ENCODE assay signal across 12 cellular contexts in the genomic region with DNA sequence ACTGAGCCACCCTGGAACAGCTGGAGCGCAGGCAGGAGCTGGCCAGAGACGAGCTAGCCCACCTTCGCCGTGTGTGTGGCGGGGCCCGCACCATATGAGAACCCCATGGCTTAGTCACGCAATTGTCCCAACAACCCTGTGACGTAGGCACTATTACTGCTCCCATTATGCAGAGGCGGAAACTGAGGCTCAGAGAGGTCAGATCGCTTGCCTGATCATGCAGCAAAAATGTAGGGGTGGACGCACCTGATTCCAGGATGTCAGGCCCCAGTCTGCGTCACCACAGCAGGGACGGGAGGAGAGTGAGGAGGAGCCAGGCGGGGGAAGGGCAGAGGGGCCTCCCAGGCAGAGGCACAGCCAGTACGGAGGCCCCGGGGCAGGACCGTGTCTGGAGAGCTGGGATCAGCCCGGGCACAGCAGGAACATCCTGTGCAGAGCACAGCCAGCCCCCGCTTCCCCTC. TPM values are rescaled to one million over a fixed set of nuclear protein-coding genes. Genes with fewer than 3 reads are reported as not detected.
DNase-seq lines count a peak whose midpoint lies in the region; ATAC-seq, FAIRE-seq and TF ChIP-seq lines count a peak whose summit lies in the region.
"Had no signal": no experiment of that assay in that cellular context is flagged by ENCODE, and none has a peak within 500 bp of the region (broad histone marks: within the 10 kb centered on the region; RNA-seq: fewer than 3 reads in every experiment).

No MANE protein-coding gene starts in this region.

- H3K9me3 ChIP-seq in HUES64 (ENCODE audit: insufficient read depth, low read depth, low read length) (peaks cover 11% of the 10 kb centered on the region), endothelial cell of umbilical vein (replicated peaks; ENCODE audit: control insufficient read depth, insufficient read depth, low read length) (no peaks in the 10 kb centered on the region), HepG2 (ENCODE audit: low read length) (peaks cover 9% of the 10 kb centered on the region; the same call in 1 of the 2 replicates), tibial artery (no peaks in the 10 kb centered on the region)

- TF ChIP-seq POLR2A in endothelial cell of umbilical vein (IDR thresholded peaks at IDR 0.05; ENCODE audit: low read depth, low read length): no peak
- TF ChIP-seq POLR2A in HepG2 (IDR thresholded peaks at IDR 0.05; ENCODE audit: insufficient read depth in 1 of 2, low read depth in 2 of 2, low read length in 2 of 2): no peak

- WGBS in HUES64: 40% methylated on average over 19 of the region's 19 CpGs
- 98% methylated on average over 18 of the region's 19 CpGs for WGBS in HepG2 (ENCODE audit: low lambda C conversion rate)

- H3K9ac ChIP-seq in HUES64 (ENCODE audit: low read depth, low read length) (0 out of 2 replicates have a peak overlapping the region, but pooled peaks have one; percentile 4), endothelial cell of umbilical vein (replicated peaks; ENCODE audit: extremely low read depth, insufficient read depth, low read length) (peak overlapping the region; percentile 51), HepG2 (ENCODE audit: insufficient read depth, low read depth, low read length) (no peak overlapping the region)

- H3K4me3 ChIP-seq in HUES64 (ENCODE audit: low read length) (no peak overlapping the region), endothelial cell of umbilical vein (replicated peaks in 1 of 3; ENCODE audit: insufficient read depth in 1 of 3, low read depth in 1 of 3, low read length in 3 of 3) (no peak overlapping the region), HepG2 (replicated peaks in 1 of 3; ENCODE audit: insufficient read depth in 1 of 3, low read depth in 2 of 3, low read length in 3 of 3) (no peak overlapping the region), tibial artery (no peak overlapping the region)

- ATAC-seq in HepG2: no peak
- no peak for ATAC-seq in GM21529 (IDR thresholded peaks at IDR 0.05; ENCODE audit: unreplicated experiment)
- no peak for ATAC-seq in HG02970 (IDR thresholded peaks at IDR 0.05; ENCODE audit: low FRiP score, unreplicated experiment)

- BruUV-seq in endothelial cell of umbilical vein (replicated peaks; lab: Mats Ljungman, UMichigan) (no TSS peak), HepG2 (replicated peaks; lab: Mats Ljungman, UMichigan) (no TSS peak)

- TF ChIP-seq CTCF in endothelial cell of umbilical vein (IDR thresholded peaks at IDR 0.05; ENCODE audit: extremely low read depth in 1 of 2, insufficient read depth in 1 of 2, low read depth in 1 of 2, low read length in 2 of 2) (no peak), HepG2 (CRISPR knock-in tag; IDR thresholded peaks at IDR 0.05) (no peak), tibial artery (IDR thresholded peaks at IDR 0.05) (no peak)

- H3K79me2 ChIP-seq in endothelial cell of umbilical vein (ENCODE audit: control insufficient read depth, insufficient read depth, low read length) (peaks cover 14% of the 10 kb centered on the region), HepG2 (ENCODE audit: insufficient read depth, low read length) (no peaks in the 10 kb centered on the region)

- H3K27ac ChIP-seq in HUES64 (ENCODE audit: low read depth, low read length) (peak overlapping the region; percentile 87), endothelial cell of umbilical vein (ENCODE audit: insufficient read depth, low read depth, low read length) (peak overlapping the region; percentile 90), HepG2 (ENCODE audit: extremely low read length, insufficient read depth, low read length) (no peak overlapping the region), tibial artery (peak overlapping the region; percentile 20 to 48)

- DNase-seq in endothelial cell of umbilical vein (ENCODE audit: low read depth, low spot score) (peak; percentile 92), HepG2 (ENCODE audit: low spot score) (no peak), tibial artery (no peak), dedifferentiated amniotic fluid mesenchymal stem cell (ENCODE audit: extremely low spot score) (no peak)
- DNase-seq: effector CD8-positive, alpha-beta T cell; GF-D8; T1000 had no signal

- no peaks in the 10 kb centered on the region for H3K9me1 ChIP-seq in endothelial cell of umbilical vein (replicated peaks; ENCODE audit: control insufficient read depth, extremely low read depth, insufficient read depth, low read length)

- H3K27me3 ChIP-seq in HUES64 (ENCODE audit: insufficient read depth, low read length) (no peaks in the 10 kb centered on the region), endothelial cell of umbilical vein (ENCODE audit: control insufficient read depth in 2 of 2, insufficient read depth in 2 of 2, low read length in 2 of 2) (no peaks in the 10 kb centered on the region), HepG2 (ENCODE audit: control insufficient read depth in 1 of 2, insufficient read depth in 2 of 2, low read length in 2 of 2) (no peaks in the 10 kb centered on the region), tibial artery (no peaks in the 10 kb centered on the region)

- in situ Hi-C loops in HepG2 (cut with HindIII; ENCODE audit: extremely low pct_ligation_motif_present, low pct_unique_long_range_greater_than_20kb): no loop called here

- dilution Hi-C loops in endothelial cell of umbilical vein (cut with MboI; ENCODE audit: extremely low pct_ligation_motif_present, low sequenced_read_pairs): no loop called here

- TF ChIP-seq RAD21 in HepG2 (CRISPR knock-in tag; IDR thresholded peaks at IDR 0.05): no peak

- H3K4me1 ChIP-seq in HUES64 (ENCODE audit: insufficient read depth, low read length): peaks cover 18% of the 10 kb centered on the region
- H3K4me1 ChIP-seq in endothelial cell of umbilical vein (ENCODE audit: control insufficient read depth, extremely low read depth, insufficient read depth, low read length): peaks cover 15% of the 10 kb centered on the region
- peaks cover 12% of the 10 kb centered on the region for H3K4me1 ChIP-seq in HepG2 (ENCODE audit: insufficient read depth, low read length)
- peaks cover 0 to 69% (median 33%) of the 10 kb centered on the region in 4 donors for H3K4me1 ChIP-seq in tibial artery

- intact Hi-C loops in endothelial cell of umbilical vein (cut with micrococcal nuclease): loop anchor here (1.0 kb wide), 2 partner anchors 12 to 16 kb away; no protein-coding TSS in a partner anchor
- intact Hi-C loops in HepG2 (cut with micrococcal nuclease; ENCODE audit: unreplicated experiment): no loop called here
- intact Hi-C loops in tibial artery (cut with DNase I; ENCODE audit: low total_unique reads): no loop called here

- POLR2A ChIA-PET in endothelial cell of umbilical vein (lab: Charles Lee) (interaction anchor here (1.2 to 1.4 kb wide), 2 partner anchors 12 to 14 kb away, joined by 6 to 8 read pairs; no protein-coding TSS in a partner anchor), HepG2 (lab: Yijun Ruan, JAX) (no interaction called here)

- no peak overlapping the region for H2AFZ ChIP-seq in endothelial cell of umbilical vein (ENCODE audit: low read depth, low read length)
- no peak overlapping the region for H2AFZ ChIP-seq in HepG2 (ENCODE audit: low read length)

- no peaks in the 10 kb centered on the region for H4K20me1 ChIP-seq in endothelial cell of umbilical vein (replicated peaks; ENCODE audit: control insufficient read depth, extremely low read depth, insufficient read depth, low read length)
- H4K20me1 ChIP-seq in HepG2 (ENCODE audit: insufficient read depth, low read length): no peaks in the 10 kb centered on the region

- H3K36me3 ChIP-seq in HUES64 (ENCODE audit: insufficient read depth, low read length) (peaks cover 10% of the 10 kb centered on the region; the same call in 1 of the 2 replicates), endothelial cell of umbilical vein (ENCODE audit: control insufficient read depth in 2 of 2, extremely low read depth in 1 of 2, insufficient read depth in 2 of 2, low read length in 2 of 2) (peaks cover 0 to 2% of the 10 kb centered on the region in 2 experiments), HepG2 (replicated peaks in 1 of 2; ENCODE audit: control insufficient read depth in 1 of 2, insufficient read depth in 2 of 2, low read length in 2 of 2) (peaks cover 2 to 5% of the 10 kb centered on the region in 2 experiments; a peak in 3 of 5 replicates), tibial artery (peaks cover 8 to 22% (median 19%) of the 10 kb centered on the region in 3 donors)

- CTCF ChIA-PET in endothelial cell of umbilical vein (lab: Charles Lee): interaction anchor here (1.0 to 1.7 kb wide), 8 partner anchors 9 to 28 kb away, joined by 3 to 12 read pairs (median 4); no protein-coding TSS in a partner anchor
- CTCF ChIA-PET in HepG2 (lab: Yijun Ruan, JAX; ENCODE audit: low intra/inter-chr PET ratio, low total read pairs): no interaction called here

- H3K4me2 ChIP-seq in endothelial cell of umbilical vein (ENCODE audit: insufficient read depth, low read length) (no peak overlapping the region), HepG2 (ENCODE audit: low read depth, low read length) (no peak overlapping the region)

- no peak for TF ChIP-seq EP300 in HepG2 (IDR thresholded peaks at IDR 0.05; ENCODE audit: low read depth in 2 of 2, low read length in 2 of 2)
- TF ChIP-seq EP300 in HepG2 (CRISPR knock-in tag; IDR thresholded peaks at IDR 0.05; ENCODE audit: borderline replicate concordance): no peak

- FAIRE-seq in endothelial cell of umbilical vein (lab: Jason Lieb, UNC) (peak; percentile 99), HepG2 (lab: Jason Lieb, UNC) (no peak)
- FAIRE-seq: keratinocyte had no signal

RNA-seq across cellular contexts. Expression of a gene that starts 16.8 kb away (rescaled TPM):
- 16.9 TPM for polyA plus RNA-seq in HUES64 (2013, experiment 1 of 2)
- polyA plus RNA-seq in HUES64 (2013, experiment 2 of 2): 17.9 TPM
- 79.5 and 82.2 TPM in 2 replicates for total RNA-seq in endothelial cell of umbilical vein
- 31.6 and 37.4 TPM in 2 replicates for polyA plus RNA-seq in endothelial cell of umbilical vein
- polyA plus RNA-seq in endothelial cell of umbilical vein (2011; cell fraction: cytosol; rRNA removed): 21.9 and 29.3 TPM in 2 replicates
- 26.6 and 29.6 TPM in 2 replicates for polyA plus RNA-seq in endothelial cell of umbilical vein (2011; cell fraction: nucleus; rRNA removed)
- 39.9 and 60.9 TPM in 2 replicates for polyA plus RNA-seq in endothelial cell of umbilical vein (2012)
- 41.3 and 47.5 TPM in 2 replicates for polyA minus RNA-seq in endothelial cell of umbilical vein
- polyA minus RNA-seq in endothelial cell of umbilical vein (2011; cell fraction: cytosol; rRNA and poly(A)+ RNA removed): 22.0 TPM
- 18.5 and 24.7 TPM in 2 replicates for polyA minus RNA-seq in endothelial cell of umbilical vein (2011; cell fraction: nucleus; rRNA and poly(A)+ RNA removed)
- total RNA-seq in HepG2 (2016; rRNA removed; fragmentation: Illumina TruSeq; extraction: Trizol): 4.3 and 5.2 TPM in 2 replicates
- 7.1 TPM in 2 replicates for total RNA-seq in HepG2 (2016; cell fraction: cytosol; rRNA removed; fragmentation: Illumina TruSeq; extraction: Trizol; ENCODE audit: low read depth)
- total RNA-seq in HepG2 (2016; cell fraction: insoluble cytoplasmic fraction; rRNA removed; fragmentation: Illumina TruSeq; extraction: Trizol): 3.5 and 4.4 TPM in 2 replicates
- 6.2 and 6.4 TPM in 2 replicates for total RNA-seq in HepG2 (2016; cell fraction: membrane; rRNA removed; fragmentation: Illumina TruSeq; extraction: Trizol)
- total RNA-seq in HepG2 (2016; cell fraction: nucleus; rRNA removed; fragmentation: Illumina TruSeq; extraction: Trizol): 3.7 and 4.3 TPM in 2 replicates
- 3.6 and 4.8 TPM in 2 replicates for polyA plus RNA-seq in HepG2 (2011; rRNA removed)
- polyA plus RNA-seq in HepG2 (2011; cell fraction: cytosol; rRNA removed): 1.9 and 2.3 TPM in 2 replicates
- polyA plus RNA-seq in HepG2 (2011; cell fraction: nucleus; rRNA removed): 11.5 and 14.0 TPM in 2 replicates
- 6.4 and 8.6 TPM in 2 replicates for polyA plus RNA-seq in HepG2 (2012)
- polyA plus RNA-seq in HepG2 (2016; cell fraction: cytosol; fragmentation: Illumina TruSeq; extraction: Trizol; ENCODE audit: low read depth): 0.99 and 1.0 TPM in 2 replicates
- polyA plus RNA-seq in HepG2 (2016; cell fraction: insoluble cytoplasmic fraction; fragmentation: Illumina TruSeq; extraction: Trizol; ENCODE audit: low read depth): 6.8 and 10.5 TPM in 2 replicates
- 4.0 and 4.6 TPM in 2 replicates for polyA plus RNA-seq in HepG2 (2016; cell fraction: membrane; fragmentation: Illumina TruSeq; extraction: Trizol; ENCODE audit: low read depth)
- 16.9 and 17.1 TPM in 2 replicates for polyA plus RNA-seq in HepG2 (2016; cell fraction: nucleus; fragmentation: Illumina TruSeq; extraction: Trizol; ENCODE audit: insufficient read depth, low read depth)
- 21.9 and 27.3 TPM in 2 replicates for polyA minus RNA-seq in HepG2 (2011; rRNA and poly(A)+ RNA removed; ENCODE audit: low replicate concordance)
- 6.3 and 12.3 TPM in 2 replicates for polyA minus RNA-seq in HepG2 (2011; cell fraction: cytosol; rRNA and poly(A)+ RNA removed)
- polyA minus RNA-seq in HepG2 (2011; cell fraction: nucleus; rRNA and poly(A)+ RNA removed): 5.9 and 6.3 TPM in 2 replicates

RNA-seq across cellular contexts. Expression of a gene that starts 24.7 kb away (rescaled TPM):
- polyA plus RNA-seq in HUES64 (2013, experiment 1 of 2): 5.8 TPM
- 8.7 TPM for polyA plus RNA-seq in HUES64 (2013, experiment 2 of 2)
- total RNA-seq in endothelial cell of umbilical vein (not detected in 2 replicates), HepG2 (2016; rRNA removed; fragmentation: Illumina TruSeq; extraction: Trizol) (20.6 and 21.5 TPM in 2 replicates)
- polyA plus RNA-seq in endothelial cell of umbilical vein (0.10 TPM in 1 of 2 replicates, not detected in the other), HepG2 (2011; rRNA removed) (2.3 and 3.3 TPM in 2 replicates)
- polyA plus RNA-seq in endothelial cell of umbilical vein (2011; cell fraction: cytosol; rRNA removed): not detected in 2 replicates
- not detected in 2 replicates for polyA plus RNA-seq in endothelial cell of umbilical vein (2011; cell fraction: nucleus; rRNA removed)
- polyA plus RNA-seq in endothelial cell of umbilical vein (2012): not detected in 2 replicates
- polyA minus RNA-seq in endothelial cell of umbilical vein: not detected in 2 replicates
- polyA minus RNA-seq in endothelial cell of umbilical vein (2011; cell fraction: cytosol; rRNA and poly(A)+ RNA removed): 7.7 TPM
- polyA minus RNA-seq in endothelial cell of umbilical vein (2011; cell fraction: nucleus; rRNA and poly(A)+ RNA removed): not detected in 2 replicates
- total RNA-seq in HepG2 (2016; cell fraction: cytosol; rRNA removed; fragmentation: Illumina TruSeq; extraction: Trizol; ENCODE audit: low read depth): 4.8 and 6.1 TPM in 2 replicates
- 12.8 and 26.0 TPM in 2 replicates for total RNA-seq in HepG2 (2016; cell fraction: insoluble cytoplasmic fraction; rRNA removed; fragmentation: Illumina TruSeq; extraction: Trizol)
- total RNA-seq in HepG2 (2016; cell fraction: membrane; rRNA removed; fragmentation: Illumina TruSeq; extraction: Trizol): 6.5 and 7.3 TPM in 2 replicates
- 21.9 and 26.6 TPM in 2 replicates for total RNA-seq in HepG2 (2016; cell fraction: nucleus; rRNA removed; fragmentation: Illumina TruSeq; extraction: Trizol)
- polyA plus RNA-seq in HepG2 (2011; cell fraction: cytosol; rRNA removed): 0.60 and 0.95 TPM in 2 replicates
- polyA plus RNA-seq in HepG2 (2011; cell fraction: nucleus; rRNA removed): 7.0 and 7.9 TPM in 2 replicates
- 5.3 and 9.8 TPM in 2 replicates for polyA plus RNA-seq in HepG2 (2012)
- polyA plus RNA-seq in HepG2 (2016; cell fraction: cytosol; fragmentation: Illumina TruSeq; extraction: Trizol; ENCODE audit: low read depth): 1.8 and 2.4 TPM in 2 replicates
- polyA plus RNA-seq in HepG2 (2016; cell fraction: insoluble cytoplasmic fraction; fragmentation: Illumina TruSeq; extraction: Trizol; ENCODE audit: low read depth): 14.4 and 15.0 TPM in 2 replicates
- polyA plus RNA-seq in HepG2 (2016; cell fraction: membrane; fragmentation: Illumina TruSeq; extraction: Trizol; ENCODE audit: low read depth): 3.0 and 3.4 TPM in 2 replicates
- 30.0 and 33.5 TPM in 2 replicates for polyA plus RNA-seq in HepG2 (2016; cell fraction: nucleus; fragmentation: Illumina TruSeq; extraction: Trizol; ENCODE audit: insufficient read depth, low read depth)
- polyA minus RNA-seq in HepG2 (2011; rRNA and poly(A)+ RNA removed; ENCODE audit: low replicate concordance): 4.2 and 4.7 TPM in 2 replicates
- 4.5 and 6.3 TPM in 2 replicates for polyA minus RNA-seq in HepG2 (2011; cell fraction: cytosol; rRNA and poly(A)+ RNA removed)
- 3.5 and 6.6 TPM in 2 replicates for polyA minus RNA-seq in HepG2 (2011; cell fraction: nucleus; rRNA and poly(A)+ RNA removed)
- total RNA-seq: LHCN-M2 had no signal

RNA-seq across cellular contexts. Expression of a gene that starts 56.8 kb away (rescaled TPM):
- 20.4 TPM for polyA plus RNA-seq in HUES64 (2013, experiment 1 of 2)
- polyA plus RNA-seq in HUES64 (2013, experiment 2 of 2): 19.5 TPM
- 36.1 and 36.4 TPM in 2 replicates for total RNA-seq in endothelial cell of umbilical vein
- 29.7 and 31.8 TPM in 2 replicates for polyA plus RNA-seq in endothelial cell of umbilical vein
- polyA plus RNA-seq in endothelial cell of umbilical vein (2011; cell fraction: cytosol; rRNA removed): 17.9 and 20.7 TPM in 2 replicates
- 41.8 and 42.0 TPM in 2 replicates for polyA plus RNA-seq in endothelial cell of umbilical vein (2011; cell fraction: nucleus; rRNA removed)
- 21.8 and 23.9 TPM in 2 replicates for polyA plus RNA-seq in endothelial cell of umbilical vein (2012)
- polyA minus RNA-seq in endothelial cell of umbilical vein: 15.8 and 18.3 TPM in 2 replicates
- polyA minus RNA-seq in endothelial cell of umbilical vein (2011; cell fraction: cytosol; rRNA and poly(A)+ RNA removed): 17.1 TPM
- 8.3 and 17.3 TPM in 2 replicates for polyA minus RNA-seq in endothelial cell of umbilical vein (2011; cell fraction: nucleus; rRNA and poly(A)+ RNA removed)
- 11.1 and 16.6 TPM in 2 replicates for total RNA-seq in HepG2 (2016; rRNA removed; fragmentation: Illumina TruSeq; extraction: Trizol)
- 2.8 and 3.1 TPM in 2 replicates for total RNA-seq in HepG2 (2016; cell fraction: cytosol; rRNA removed; fragmentation: Illumina TruSeq; extraction: Trizol; ENCODE audit: low read depth)
- 11.2 and 17.9 TPM in 2 replicates for total RNA-seq in HepG2 (2016; cell fraction: insoluble cytoplasmic fraction; rRNA removed; fragmentation: Illumina TruSeq; extraction: Trizol)
- 4.7 and 5.6 TPM in 2 replicates for total RNA-seq in HepG2 (2016; cell fraction: membrane; rRNA removed; fragmentation: Illumina TruSeq; extraction: Trizol)
- total RNA-seq in HepG2 (2016; cell fraction: nucleus; rRNA removed; fragmentation: Illumina TruSeq; extraction: Trizol): 9.0 and 11.6 TPM in 2 replicates
- polyA plus RNA-seq in HepG2 (2011; rRNA removed): 10.0 and 11.5 TPM in 2 replicates
- polyA plus RNA-seq in HepG2 (2011; cell fraction: cytosol; rRNA removed): 6.6 and 11.2 TPM in 2 replicates
- 31.8 and 41.5 TPM in 2 replicates for polyA plus RNA-seq in HepG2 (2011; cell fraction: nucleus; rRNA removed)
- 5.7 and 5.8 TPM in 2 replicates for polyA plus RNA-seq in HepG2 (2012)
- 1.7 and 1.8 TPM in 2 replicates for polyA plus RNA-seq in HepG2 (2016; cell fraction: cytosol; fragmentation: Illumina TruSeq; extraction: Trizol; ENCODE audit: low read depth)
- polyA plus RNA-seq in HepG2 (2016; cell fraction: insoluble cytoplasmic fraction; fragmentation: Illumina TruSeq; extraction: Trizol; ENCODE audit: low read depth): 10.2 and 13.0 TPM in 2 replicates
- 3.7 and 4.0 TPM in 2 replicates for polyA plus RNA-seq in HepG2 (2016; cell fraction: membrane; fragmentation: Illumina TruSeq; extraction: Trizol; ENCODE audit: low read depth)
- 28.6 and 30.2 TPM in 2 replicates for polyA plus RNA-seq in HepG2 (2016; cell fraction: nucleus; fragmentation: Illumina TruSeq; extraction: Trizol; ENCODE audit: insufficient read depth, low read depth)
- polyA minus RNA-seq in HepG2 (2011; rRNA and poly(A)+ RNA removed; ENCODE audit: low replicate concordance): 9.7 and 19.5 TPM in 2 replicates
- 5.0 and 5.2 TPM in 2 replicates for polyA minus RNA-seq in HepG2 (2011; cell fraction: cytosol; rRNA and poly(A)+ RNA removed)
- 5.3 and 5.7 TPM in 2 replicates for polyA minus RNA-seq in HepG2 (2011; cell fraction: nucleus; rRNA and poly(A)+ RNA removed)
